In genomic region chr22:35717572-35717971, GRCh38 we compare ENCODE assay signal across 10 cellular contexts. TPM values are rescaled to one million over a fixed set of nuclear protein-coding genes. Genes with fewer than 3 reads are reported as not detected.
"Had no signal": no experiment of that assay in that cellular context is flagged by ENCODE, and none has a peak within 500 bp of the region (broad histone marks: within the 10 kb centered on the region; RNA-seq: fewer than 3 reads in every experiment).

APOL5 (plus strand) TSS chr22:35717872; CDS start chr22:35717872, 0 bp downstream.

- DNase-seq: GM23248, GOT3, H7, H9, HCEC 1CT, HFFc6 had no signal

- H2AFZ ChIP-seq: GM23248 had no signal

- H3K36me3 ChIP-seq: HAP-1 had no signal

- H3K4me1 ChIP-seq: HAP-1 had no signal

- H3K4me3 ChIP-seq: GM23248, HAP-1 had no signal

- H3K27ac Mint-ChIP-seq: H9, HFFc6 had no signal

- H3K4me3 Mint-ChIP-seq: H9, HFFc6 had no signal

- ATAC-seq: HCT116 had no signal

- H3K27ac ChIP-seq: GM23248 had no signal

RNA-seq across cellular contexts. Expression of gene APOL5, which starts in this region (rescaled TPM):
- total RNA-seq: GM23248, H1, H4, H7, H9, HFFc6 had no signal
- polyA plus RNA-seq: GM23248, H1 had no signal
